8 cellular contexts compared by ENCODE assay signal in the genomic region with DNA sequence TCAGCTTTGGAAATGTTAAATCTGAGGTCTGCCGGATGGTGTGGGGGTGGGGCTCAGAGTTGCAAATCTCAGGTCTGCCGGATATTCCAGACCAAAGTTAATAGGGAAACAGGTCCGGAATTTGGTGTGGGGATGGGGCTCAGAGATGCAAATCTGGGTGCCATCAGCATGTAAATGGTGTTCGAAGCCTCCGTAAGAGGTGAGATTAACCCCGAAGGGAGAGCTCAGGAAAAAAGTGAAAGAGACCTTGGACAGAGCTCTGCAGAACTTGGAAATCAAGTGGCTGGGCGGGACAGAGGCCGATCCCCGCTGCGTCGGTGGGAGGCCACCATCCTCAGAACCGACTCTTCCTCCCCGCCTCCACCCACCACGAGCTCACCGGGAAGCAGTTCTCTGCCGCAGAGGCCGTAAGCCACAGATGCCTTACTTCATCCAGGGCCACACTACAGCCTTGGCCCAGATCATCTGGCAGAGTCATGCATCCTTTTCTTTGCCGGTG. TPM values are rescaled to one million over a fixed set of nuclear protein-coding genes. Genes with fewer than 3 reads are reported as not detected.
DNase-seq lines count a peak whose midpoint lies in the region; ATAC-seq and TF ChIP-seq lines count a peak whose summit lies in the region.

No MANE protein-coding gene starts in this region.

- no TSS peak for BruUV-seq in Caco-2 (replicated peaks; lab: Mats Ljungman, UMichigan)

- POLR2A ChIA-PET in Caco-2 (lab: Charles Lee) = interaction anchor here (0.9 kb wide), 1 partner anchor 51 kb away, joined by 3 read pairs; no protein-coding TSS in a partner anchor

- peak; percentile 61 to 62 for DNase-seq in Caco-2
- DNase-seq in MV-4-11 (lab: John Stamatoyannopoulos, UW) = peak; percentile 69
- peak; percentile 70 for DNase-seq in activated effector memory CD4-positive, alpha-beta T cell treated with anti-CD3 and anti-CD28 coated beads, Interleukin-2, amount 50 U/mL, for 16 hours
- DNase-seq in Right ventricle myocardium superior = peak; percentile 58
- DNase-seq in osteocyte (ENCODE audit: extremely low spot score, unreplicated experiment) = no peak
- no peak for DNase-seq in NCI-H748 treated with DMSO at 0.1 percent for 48 hours (lab: John Stamatoyannopoulos, UW)
- no peak for DNase-seq in RKO (ENCODE audit: low spot score)
- no peak for DNase-seq in activated gamma-delta T cell treated with Interleukin-2 at 50 U/mL for 16 hours

- peaks cover 2% of the 10 kb centered on the region; the same call in 1 of the 2 replicates for H3K36me3 ChIP-seq in Caco-2 (ENCODE audit: control insufficient read depth, insufficient read depth, low read length)

- H3K4me3 Mint-ChIP-seq in Caco-2 (ENCODE audit: unreplicated experiment) = peak overlapping the region; percentile 78
- H3K4me3 Mint-ChIP-seq in osteocyte (ENCODE audit: unreplicated experiment) = peak overlapping the region; percentile 84

- H3K9me3 Mint-ChIP-seq in Caco-2 (ENCODE audit: unreplicated experiment) = no peaks in the 10 kb centered on the region
- H3K9me3 Mint-ChIP-seq in osteocyte (ENCODE audit: unreplicated experiment) = no peaks in the 10 kb centered on the region

- H3K4me3 ChIP-seq in Caco-2 (ENCODE audit: low read depth, low read length) = peak overlapping the region; percentile 39

- H3K27me3 Mint-ChIP-seq in Caco-2 (ENCODE audit: insufficient read depth, unreplicated experiment) (peaks cover 5% of the 10 kb centered on the region), osteocyte (ENCODE audit: unreplicated experiment) (peaks cover 40% of the 10 kb centered on the region)

- H3K27ac Mint-ChIP-seq in Caco-2 (ENCODE audit: unreplicated experiment) (peak overlapping the region; percentile 24), osteocyte (ENCODE audit: unreplicated experiment) (peak overlapping the region; percentile 77)

- H3K9me3 ChIP-seq in Caco-2 = no peaks in the 10 kb centered on the region

- TF ChIP-seq CTCF in Caco-2 (IDR thresholded peaks at IDR 0.05; ENCODE audit: insufficient read depth in 1 of 2, low read depth in 1 of 2, low read length in 1 of 2, severe bottlenecking in 1 of 2, unreplicated experiment in 1 of 2) (no peak), osteocyte (IDR thresholded peaks at IDR 0.05) (no peak)

- H3K36me3 Mint-ChIP-seq in Caco-2 (ENCODE audit: insufficient read depth, unreplicated experiment) (peaks cover 35% of the 10 kb centered on the region), osteocyte (ENCODE audit: unreplicated experiment) (no peaks in the 10 kb centered on the region)

- intact Hi-C loops in Caco-2 (cut with micrococcal nuclease; ENCODE audit: unreplicated experiment) = no loop called here
- intact Hi-C loops in Right ventricle myocardium superior (cut with DNase I) = loop anchor here (5.0 kb wide), 1 partner anchor 48 kb away; a partner anchor contains a TSS

- peak; percentile 33 for ATAC-seq in Right ventricle myocardium superior (ENCODE audit: poor library complexity)

- H3K27me3 ChIP-seq in Caco-2 (replicated peaks; ENCODE audit: control insufficient read depth, insufficient read depth, low read length) = no peaks in the 10 kb centered on the region

- peaks cover 24% of the 10 kb centered on the region for H3K4me1 Mint-ChIP-seq in Caco-2 (ENCODE audit: low read depth, unreplicated experiment)
- peaks cover 27% of the 10 kb centered on the region for H3K4me1 Mint-ChIP-seq in osteocyte (ENCODE audit: unreplicated experiment)

- peaks cover 20% of the 10 kb centered on the region; the same call in 1 of the 2 replicates for H3K4me1 ChIP-seq in Caco-2

- CTCF ChIA-PET in Caco-2 (lab: Charles Lee) = interaction anchor here (0.6 to 1.3 kb wide), 7 partner anchors 13 to 189 kb away, joined by 3 to 5 read pairs (median 3); a partner anchor contains a TSS

RNA-seq across cellular contexts. Expression of a gene that starts 1.7 kb away (rescaled TPM):
- 129 and 139 TPM in 2 replicates for total RNA-seq in Caco-2 (2022)
- total RNA-seq in Right ventricle myocardium superior = 27.8 TPM
- 67.5 and 72.1 TPM in 2 replicates for total RNA-seq in osteocyte

RNA-seq across cellular contexts. Expression of a gene that starts 50.0 kb away (rescaled TPM):
- 49.6 and 52.3 TPM in 2 replicates for total RNA-seq in Caco-2 (2022)
- 181 TPM for total RNA-seq in Right ventricle myocardium superior
- 21.6 and 22.1 TPM in 2 replicates for total RNA-seq in osteocyte

Comparison
In these comparisons a context has a peak if more than half of its experiments do, and no peak if none do; other contexts are left out.
1. DNase-seq: peak in Caco-2 (2 of 2), MV-4-11 (single experiment), activated effector memory CD4-positive, alpha-beta T cell treated with anti-CD3 and anti-CD28 coated beads, Interleukin-2, amount 50 U/mL, for 16 hours (single experiment) and Right ventricle myocardium superior (single experiment); none in osteocyte (single experiment), NCI-H748 treated with DMSO at 0.1 percent for 48 hours (single experiment), RKO (single experiment) and activated gamma-delta T cell treated with Interleukin-2 at 50 U/mL for 16 hours (single experiment).